Comparison of ENCODE assay signal across 25 cellular contexts in genomic region chr5:150665044-150665443, GRCh38. TPM values are rescaled to one million over a fixed set of nuclear protein-coding genes. Genes with fewer than 3 reads are reported as not detected.
A peak's percentile ranks its signal among the peaks of the same experiment; 100 is the strongest.
DNase-seq lines count a peak whose midpoint lies in the region; ATAC-seq and TF ChIP-seq lines count a peak whose summit lies in the region.
"Had no signal": no experiment of that assay in that cellular context is flagged by ENCODE, and none has a peak within 500 bp of the region (broad histone marks: within the 10 kb centered on the region; RNA-seq: fewer than 3 reads in every experiment).

No MANE protein-coding gene starts in this region.

- no peak overlapping the region for H2BK15ac ChIP-seq in neuronal stem cell (ENCODE audit: low read length)

- H3K36me3 ChIP-seq in neuronal stem cell (replicated peaks in 1 of 2; ENCODE audit: control insufficient read depth in 2 of 2, insufficient read depth in 2 of 2, low read length in 2 of 2) = no peaks in the 10 kb centered on the region
- H3K36me3 ChIP-seq: neural progenitor cell, prostate gland had no signal

- DNase-seq in COLO829 (ENCODE audit: low spot score) (peak; percentile 79), HCEC 1CT (peak; percentile 28), epithelial cell of esophagus (ENCODE audit: low read depth) (peak; percentile 89), neuronal stem cell (ENCODE audit: low spot score) (no peak), NCI-H1092 (lab: John Stamatoyannopoulos, UW) (no peak), mesothelial cell of epicardium (ENCODE audit: low spot score in 2 of 2, unreplicated experiment in 2 of 2) (no peak)
- DNase-seq in activated T-cell treated with anti-CD3 and anti-CD28 coated beads, Interleukin-2, amount 50 U/mL, for 72 hours = no peak
- DNase-seq: activated CD4-positive, alpha-beta T cell treated with anti-CD3 and anti-CD28 coated beads for 4 hours; activated CD8-positive, alpha-beta memory T cell treated with anti-CD3 and anti-CD28 coated beads, Interleukin-2, amount 10 ng/mL, durations not matched to agents 7 days and 5 days; activated naive CD8-positive, alpha-beta T cell treated with anti-CD3 and anti-CD28 coated beads, Interleukin-2, amount 10 ng/mL, durations not matched to agents 7 days and 5 days; CD4-positive, CD25-positive, alpha-beta regulatory T cell; MV-4-11; NCI-H1930; NCI-H446 treated with DMSO at 0.1 percent for 48 hours; NK-92 treated with Interleukin-12 subunit alpha and Interleukin-12 subunit beta, amount 100 ng/mL, for 24 hours; stimulated activated CD4-positive, alpha-beta T cell treated with anti-CD3 and anti-CD28 coated beads, Interleukin-4, amount 100 ng/mL, for 1 hour; stimulated activated naive CD4-positive, alpha-beta T cell; T-helper 17 cell; testis had no signal

- H3K9me3 Mint-ChIP-seq in activated T-cell treated with anti-CD3 and anti-CD28 coated beads, Interleukin-2, amount 50 U/mL, for 72 hours = no peaks in the 10 kb centered on the region
- no peaks in the 10 kb centered on the region for H3K9me3 Mint-ChIP-seq in mesothelial cell of epicardium
- H3K9me3 Mint-ChIP-seq: activated naive CD8-positive, alpha-beta T cell treated with anti-CD3 and anti-CD28 coated beads, Interleukin-2, amount 10 ng/mL, durations not matched to agents 7 days and 5 days; CD4-positive, CD25-positive, alpha-beta regulatory T cell had no signal

- TF ChIP-seq CTCF in epithelial cell of esophagus (IDR thresholded peaks at IDR 0.05; ENCODE audit: insufficient read depth, low read depth, low read length, missing control alignments) (no peak), mesothelial cell of epicardium (IDR thresholded peaks at IDR 0.05; ENCODE audit: unreplicated experiment) (no peak)

- no peak overlapping the region for H3K4me3 Mint-ChIP-seq in activated T-cell treated with anti-CD3 and anti-CD28 coated beads, Interleukin-2, amount 50 U/mL, for 72 hours
- H3K4me3 Mint-ChIP-seq in mesothelial cell of epicardium = no peak overlapping the region
- H3K4me3 Mint-ChIP-seq: activated CD8-positive, alpha-beta memory T cell treated with anti-CD3 and anti-CD28 coated beads, Interleukin-2, amount 10 ng/mL, durations not matched to agents 7 days and 5 days; activated naive CD8-positive, alpha-beta T cell treated with anti-CD3 and anti-CD28 coated beads, Interleukin-2, amount 10 ng/mL, durations not matched to agents 7 days and 5 days; CD4-positive, CD25-positive, alpha-beta regulatory T cell; neural progenitor cell; T-helper 17 cell had no signal

- no peak overlapping the region for H2AK5ac ChIP-seq in neuronal stem cell (ENCODE audit: low read depth, low read length)

- H3K9me3 ChIP-seq in neuronal stem cell (replicated peaks in 1 of 2; ENCODE audit: control insufficient read depth in 2 of 2, insufficient read depth in 1 of 2, low read depth in 1 of 2, low read length in 2 of 2) = peaks cover under 1 to 8% of the 10 kb centered on the region in 2 donors
- H3K9me3 ChIP-seq: prostate gland, testis had no signal

- no peak overlapping the region for H4K8ac ChIP-seq in neuronal stem cell (ENCODE audit: low read depth, low read length)

- no peak overlapping the region for H3K14ac ChIP-seq in neuronal stem cell (ENCODE audit: low read length)

- H3K4ac ChIP-seq in neuronal stem cell (ENCODE audit: low read length) = no peak overlapping the region

- no peak for ATAC-seq in HG03280 (IDR thresholded peaks at IDR 0.05; ENCODE audit: unreplicated experiment)
- ATAC-seq in activated T-cell treated with anti-CD3 and anti-CD28 coated beads, Interleukin-2, amount 50 U/mL, for 72 hours (replicated peaks in 1 of 2) = no peak
- ATAC-seq: activated CD8-positive, alpha-beta memory T cell treated with anti-CD3 and anti-CD28 coated beads, Interleukin-2, amount 10 ng/mL, durations not matched to agents 7 days and 5 days; HCT116; Panc1; T-helper 17 cell had no signal

- no peak overlapping the region for H2BK12ac ChIP-seq in neuronal stem cell (ENCODE audit: low read length)

- H3K9ac ChIP-seq in neuronal stem cell (ENCODE audit: low read depth, low read length, poor library complexity) = no peak overlapping the region
- H3K9ac ChIP-seq: KMS-11, neural progenitor cell had no signal

- H3K4me2 ChIP-seq in neuronal stem cell (ENCODE audit: insufficient read depth, low read length, poor library complexity, severe bottlenecking) = no peak overlapping the region
- H3K4me2 ChIP-seq: KMS-11, neural progenitor cell had no signal

- H3K27ac Mint-ChIP-seq in activated T-cell treated with anti-CD3 and anti-CD28 coated beads, Interleukin-2, amount 50 U/mL, for 72 hours = no peak overlapping the region
- no peak overlapping the region for H3K27ac Mint-ChIP-seq in mesothelial cell of epicardium
- H3K27ac Mint-ChIP-seq: activated CD8-positive, alpha-beta memory T cell treated with anti-CD3 and anti-CD28 coated beads, Interleukin-2, amount 10 ng/mL, durations not matched to agents 7 days and 5 days; activated naive CD8-positive, alpha-beta T cell treated with anti-CD3 and anti-CD28 coated beads, Interleukin-2, amount 10 ng/mL, durations not matched to agents 7 days and 5 days; CD4-positive, CD25-positive, alpha-beta regulatory T cell; neural progenitor cell; T-helper 17 cell had no signal

- H3K79me1 ChIP-seq in neuronal stem cell (ENCODE audit: low read depth, low read length) = no peaks in the 10 kb centered on the region

- peaks cover 0 to 55% (median 0%) of the 10 kb centered on the region in 3 experiments for H3K27me3 ChIP-seq in neuronal stem cell (ENCODE audit: control insufficient read depth in 3 of 3, insufficient read depth in 3 of 3, low read depth in 1 of 3, low read length in 3 of 3)
- H3K27me3 ChIP-seq: testis had no signal

- no peak overlapping the region for H2BK5ac ChIP-seq in neuronal stem cell (ENCODE audit: low read length)

- peak overlapping the region; percentile 11 for H3K23ac ChIP-seq in neuronal stem cell (ENCODE audit: low read depth, low read length, poor library complexity)

- H3K36me3 Mint-ChIP-seq in activated T-cell treated with anti-CD3 and anti-CD28 coated beads, Interleukin-2, amount 50 U/mL, for 72 hours (ENCODE audit: insufficient read depth in 2 of 2) = no peaks in the 10 kb centered on the region
- H3K36me3 Mint-ChIP-seq in mesothelial cell of epicardium = no peaks in the 10 kb centered on the region
- H3K36me3 Mint-ChIP-seq: activated CD8-positive, alpha-beta memory T cell treated with anti-CD3 and anti-CD28 coated beads, Interleukin-2, amount 10 ng/mL, durations not matched to agents 7 days and 5 days; activated naive CD8-positive, alpha-beta T cell treated with anti-CD3 and anti-CD28 coated beads, Interleukin-2, amount 10 ng/mL, durations not matched to agents 7 days and 5 days; CD4-positive, CD25-positive, alpha-beta regulatory T cell; neural progenitor cell had no signal

- no peak overlapping the region for H2AFZ ChIP-seq in neuronal stem cell (ENCODE audit: low read length)
- H2AFZ ChIP-seq: neural progenitor cell had no signal

- H3K4me1 ChIP-seq in neuronal stem cell (ENCODE audit: control insufficient read depth in 2 of 2, insufficient read depth in 1 of 2, low read depth in 1 of 2, low read length in 2 of 2) = peaks cover 3 to 11% of the 10 kb centered on the region in 2 donors
- H3K4me1 ChIP-seq: prostate gland had no signal

- H3K27ac ChIP-seq in neuronal stem cell (replicated peaks; ENCODE audit: low read length) = no peak overlapping the region
- H3K27ac ChIP-seq: KMS-11, neural progenitor cell, prostate gland, testis had no signal

- no peak overlapping the region for H2BK120ac ChIP-seq in neuronal stem cell (ENCODE audit: low read depth, low read length)

- no peak overlapping the region for H4K91ac ChIP-seq in neuronal stem cell (ENCODE audit: low read depth, low read length, poor library complexity)

- H3K18ac ChIP-seq in neuronal stem cell (ENCODE audit: low read length) = peak overlapping the region; percentile 11

- H3K27me3 Mint-ChIP-seq in activated T-cell treated with anti-CD3 and anti-CD28 coated beads, Interleukin-2, amount 50 U/mL, for 72 hours (ENCODE audit: low read depth) = peaks cover 4% of the 10 kb centered on the region
- H3K27me3 Mint-ChIP-seq in mesothelial cell of epicardium (ENCODE audit: low read depth) = peaks cover 2% of the 10 kb centered on the region

- WGBS in neuronal stem cell (ENCODE audit: extremely low coverage in 2 of 2, insufficient read length in 2 of 2, insufficient replicate concordance in 1 of 2), 2 donors = no CpG with 5 or more reads among the region's 12 CpGs

- H3K4me3 ChIP-seq in epithelial cell of esophagus (ENCODE audit: low read length) = no peak overlapping the region
- H3K4me3 ChIP-seq in neuronal stem cell (ENCODE audit: low read length in 2 of 2) = peak overlapping the region in 1 of 2 donors; percentile 30
- H3K4me3 ChIP-seq: neural progenitor cell, prostate gland, testis had no signal

- no peaks in the 10 kb centered on the region for H3K4me1 Mint-ChIP-seq in activated T-cell treated with anti-CD3 and anti-CD28 coated beads, Interleukin-2, amount 50 U/mL, for 72 hours (ENCODE audit: low read depth)
- H3K4me1 Mint-ChIP-seq in mesothelial cell of epicardium = peaks cover 17% of the 10 kb centered on the region
- H3K4me1 Mint-ChIP-seq: activated CD8-positive, alpha-beta memory T cell treated with anti-CD3 and anti-CD28 coated beads, Interleukin-2, amount 10 ng/mL, durations not matched to agents 7 days and 5 days; activated naive CD8-positive, alpha-beta T cell treated with anti-CD3 and anti-CD28 coated beads, Interleukin-2, amount 10 ng/mL, durations not matched to agents 7 days and 5 days; T-helper 17 cell had no signal

RNA-seq across cellular contexts. Expression of gene MYOZ3, which starts 4.0 kb away (rescaled TPM):
- 0.57 TPM for polyA plus RNA-seq in neuronal stem cell (2013, experiment 1 of 2)
- polyA plus RNA-seq in neuronal stem cell (2013, experiment 2 of 2) = 0.47 TPM
- total RNA-seq in activated T-cell treated with anti-CD3 and anti-CD28 coated beads, Interleukin-2, amount 50 U/mL, for 72 hours = under 1 TPM in 1 of 2 donors, not detected in 1; 0.16 TPM
- 8.5 to 9.4 TPM (median 8.5 TPM) in 3 replicates for total RNA-seq in mesothelial cell of epicardium
- total RNA-seq: activated CD8-positive, alpha-beta memory T cell treated with anti-CD3 and anti-CD28 coated beads, Interleukin-2, amount 10 ng/mL, durations not matched to agents 7 days and 5 days; CD4-positive, CD25-positive, alpha-beta regulatory T cell; T-helper 17 cell had no signal

RNA-seq across cellular contexts. Expression of gene SYNPO, which starts 24.6 kb away (rescaled TPM):
- polyA plus RNA-seq in neuronal stem cell (2013, experiment 1 of 2) = 3.8 TPM
- 3.2 TPM for polyA plus RNA-seq in neuronal stem cell (2013, experiment 2 of 2)
- under 1 TPM; 0.30 to 0.36 TPM for total RNA-seq in activated T-cell treated with anti-CD3 and anti-CD28 coated beads, Interleukin-2, amount 50 U/mL, for 72 hours
- 84.4 to 86.6 TPM (median 85.3 TPM) in 3 replicates for total RNA-seq in mesothelial cell of epicardium
- polyA plus RNA-seq: CD4-positive, CD25-positive, alpha-beta regulatory T cell had no signal

RNA-seq across cellular contexts. Expression of gene RBM22, which starts 35.8 kb away (rescaled TPM):
- polyA plus RNA-seq in neuronal stem cell (2013, experiment 1 of 2) = 47.8 TPM
- 48.0 TPM for polyA plus RNA-seq in neuronal stem cell (2013, experiment 2 of 2)
- 10 to 100 TPM; 86.2 to 97.2 TPM for total RNA-seq in activated T-cell treated with anti-CD3 and anti-CD28 coated beads, Interleukin-2, amount 50 U/mL, for 72 hours
- total RNA-seq in mesothelial cell of epicardium = 64.3 to 66.8 TPM (median 66.7 TPM) in 3 replicates

Comparison
In these comparisons a context has a peak if more than half of its experiments do, and no peak if none do; other contexts are left out.
1. DNase-seq: peak in COLO829 (single experiment), HCEC 1CT (single experiment) and epithelial cell of esophagus (single experiment); none in neuronal stem cell (single experiment), activated T-cell treated with anti-CD3 and anti-CD28 coated beads, Interleukin-2, amount 50 U/mL, for 72 hours (0 of 2), NCI-H1092 (single experiment) and mesothelial cell of epicardium (0 of 2).
2. RNA of gene SYNPO, which starts 24.6 kb away (total RNA-seq): 84.4 to 86.6 TPM in mesothelial cell of epicardium; 0.30 to 0.36 TPM in activated T-cell treated with anti-CD3 and anti-CD28 coated beads, Interleukin-2, amount 50 U/mL, for 72 hours; every median in the first group is over 10 times any median in the second.